Comparison of ENCODE assay signal across 26 cellular contexts in the genomic region with DNA sequence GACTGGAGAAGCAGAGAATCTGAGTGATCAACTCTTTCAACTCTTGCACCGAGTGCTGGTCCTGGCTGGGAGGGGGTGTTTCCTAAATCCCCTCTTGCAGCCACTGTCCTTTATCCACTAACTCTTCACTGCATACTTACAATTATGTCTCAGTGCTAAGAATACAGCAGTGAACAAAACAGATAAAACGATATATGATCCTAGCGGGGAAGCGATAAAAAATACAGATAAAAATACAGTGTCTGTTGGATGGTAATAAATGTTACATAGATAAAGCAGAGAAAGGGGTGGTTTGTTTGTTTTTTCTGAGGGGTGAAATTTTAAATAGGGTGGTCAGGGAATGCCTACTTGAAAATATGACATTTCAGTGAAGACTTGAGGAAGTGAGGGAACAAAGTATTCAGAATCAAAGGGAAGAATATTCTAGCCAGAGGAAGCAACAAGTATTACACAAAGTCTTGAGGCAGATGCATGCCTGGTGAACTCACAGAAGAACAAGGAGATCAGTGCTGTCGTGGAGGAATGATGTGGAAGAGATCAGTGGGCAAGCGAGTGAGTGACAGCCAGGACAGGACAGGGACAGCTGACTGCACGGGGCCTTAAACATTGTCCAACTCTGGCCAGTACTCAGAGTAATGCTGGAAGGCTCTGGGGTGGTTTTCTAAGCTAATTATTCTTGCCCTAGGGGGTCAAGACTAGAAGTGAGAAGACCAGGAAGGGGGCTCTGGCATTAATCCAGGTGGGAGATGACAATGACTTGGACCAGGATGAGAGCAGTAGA.
DNase-seq lines count a peak whose midpoint lies in the region; ATAC-seq and TF ChIP-seq lines count a peak whose summit lies in the region.
"Had no signal": no experiment of that assay in that cellular context is flagged by ENCODE, and none has a peak within 500 bp of the region (broad histone marks: within the 10 kb centered on the region; RNA-seq: fewer than 3 reads in every experiment).

No MANE protein-coding gene starts in this region.

- no peak overlapping the region for H3K4me3 ChIP-seq in heart right ventricle
- no peak overlapping the region for H3K4me3 ChIP-seq in osteoblast (ENCODE audit: insufficient read depth, low read length)
- H3K4me3 ChIP-seq in aorta (ENCODE audit: low read length in 2 of 2): no peak overlapping the region
- H3K4me3 ChIP-seq: thoracic aorta had no signal

- no peak for ATAC-seq in WTC11
- ATAC-seq in heart right ventricle: peak in 6 of 8 donors; percentile 9 to 58 (median 22)
- ATAC-seq in aorta (ENCODE audit: low FRiP score): peak; percentile 45
- no peak for ATAC-seq in GM21717 (IDR thresholded peaks at IDR 0.05; ENCODE audit: unreplicated experiment)
- ATAC-seq: effector memory CD8-positive, alpha-beta T cell; natural killer cell had no signal

- no peaks in the 10 kb centered on the region for H3K27me3 Mint-ChIP-seq in WTC11 (ENCODE audit: low read depth)
- H3K27me3 Mint-ChIP-seq: activated naive CD4-positive, alpha-beta T cell treated with anti-CD3 and anti-CD28 coated beads, Interleukin-2, amount 10 ng/mL, durations not matched to agents 7 days and 5 days; activated T-cell treated with anti-CD3 and anti-CD28 coated beads, Interleukin-2, amount 50 U/mL, for 24 hours; CD8-positive, alpha-beta memory T cell; effector memory CD8-positive, alpha-beta T cell had no signal

- peak overlapping the region; percentile 8 for H3K27ac Mint-ChIP-seq in WTC11
- H3K27ac Mint-ChIP-seq: activated naive CD4-positive, alpha-beta T cell treated with anti-CD3 and anti-CD28 coated beads, Interleukin-2, amount 10 ng/mL, durations not matched to agents 7 days and 5 days; activated T-cell treated with anti-CD3 and anti-CD28 coated beads, Interleukin-2, amount 50 U/mL, for 24 hours; CD8-positive, alpha-beta memory T cell; effector memory CD8-positive, alpha-beta T cell; natural killer cell had no signal

- no peak overlapping the region for H3K4me3 Mint-ChIP-seq in WTC11
- H3K4me3 Mint-ChIP-seq: activated naive CD4-positive, alpha-beta T cell treated with anti-CD3 and anti-CD28 coated beads, Interleukin-2, amount 10 ng/mL, durations not matched to agents 7 days and 5 days; activated T-cell treated with anti-CD3 and anti-CD28 coated beads, Interleukin-2, amount 50 U/mL, for 24 hours; CD8-positive, alpha-beta memory T cell; effector memory CD8-positive, alpha-beta T cell; natural killer cell had no signal

- no peak overlapping the region for H2AFZ ChIP-seq in osteoblast (ENCODE audit: low read length)

- peaks cover 3 to 51% (median 23%) of the 10 kb centered on the region in 9 donors for H3K4me1 ChIP-seq in heart right ventricle
- H3K4me1 ChIP-seq in osteoblast (ENCODE audit: insufficient read depth, low read length): peaks cover 5% of the 10 kb centered on the region
- H3K4me1 ChIP-seq in aorta (ENCODE audit: control insufficient read depth in 1 of 2, insufficient read depth in 2 of 2, low read length in 2 of 2): no peaks in the 10 kb centered on the region

- TF ChIP-seq CTCF in WTC11 (IDR thresholded peaks at IDR 0.05): no peak
- TF ChIP-seq CTCF in heart right ventricle (IDR thresholded peaks at IDR 0.05): no peak
- TF ChIP-seq CTCF in osteoblast (IDR thresholded peaks at IDR 0.05; ENCODE audit: extremely low read depth, low read depth, low read length): no peak

- H3K27ac ChIP-seq in heart right ventricle (peak overlapping the region in 6 of 10 donors; percentile 11 to 67 (median 56)), osteoblast (ENCODE audit: low read depth, low read length) (peak overlapping the region; percentile 19), aorta (ENCODE audit: low read depth in 1 of 2, low read length in 2 of 2) (no peak overlapping the region)
- H3K27ac ChIP-seq: thoracic aorta had no signal

- no peak for DNase-seq in WTC11 (ENCODE audit: low spot score)
- no peak for DNase-seq in heart right ventricle
- no peak for DNase-seq in osteoblast (ENCODE audit: insufficient read length, low spot score, missing footprints)
- no peak for DNase-seq in aorta
- DNase-seq in NCI-H345 treated with DMSO at 0.1 percent for 48 hours (lab: John Stamatoyannopoulos, UW; ENCODE audit: unreplicated experiment): no peak
- no peak for DNase-seq in dedifferentiated amniotic fluid mesenchymal stem cell (ENCODE audit: extremely low spot score)
- DNase-seq: activated CD4-positive, alpha-beta T cell treated with anti-CD3 and anti-CD28 coated beads for 1 hour; activated naive CD4-positive, alpha-beta T cell treated with anti-CD3 and anti-CD28 coated beads, Interleukin-2, amount 10 ng/mL, durations not matched to agents 7 days and 5 days; activated T-cell treated with anti-CD3 and anti-CD28 coated beads, Interleukin-2, amount 50 U/mL, for 24 hours; AML-193; CD8-positive, alpha-beta memory T cell; cerebellar nuclear complex; effector memory CD8-positive, alpha-beta T cell; Karpas-422; kidney glomerular epithelial cell; natural killer cell; NCI-H1092; NCI-H1930; NCI-H345; OCI-M1; SIG-M5; small intestine; stimulated activated CD4-positive, alpha-beta T cell treated with anti-CD3 and anti-CD28 coated beads, Interleukin-2, amount 100 ng/mL, for 48 hours; stimulated activated naive CD4-positive, alpha-beta T cell had no signal

- peaks cover 80% of the 10 kb centered on the region for H3K79me2 ChIP-seq in osteoblast (ENCODE audit: insufficient read depth, low read length)

- no peak overlapping the region for H3K4me2 ChIP-seq in osteoblast (ENCODE audit: insufficient read depth, low read length)

- peaks cover 23% of the 10 kb centered on the region for H4K20me1 ChIP-seq in osteoblast (ENCODE audit: insufficient read depth, low read length)

- WGBS in heart right ventricle, 2 donors: 64 to 67% methylated on average over 7 of the region's 7 CpGs
- WGBS in aorta, 2 donors: 84 to 89% methylated on average over 7 of the region's 7 CpGs

- intact Hi-C loops in heart right ventricle (cut with DNase I) (no loop called here), aorta (cut with DNase I) (no loop called here)

- CTCF ChIA-PET in WTC11 (lab: Charles Lee): no interaction called here

- POLR2A ChIA-PET in WTC11 (lab: Charles Lee): no interaction called here

- no peaks in the 10 kb centered on the region for H3K9me3 Mint-ChIP-seq in WTC11
- H3K9me3 Mint-ChIP-seq: activated naive CD4-positive, alpha-beta T cell treated with anti-CD3 and anti-CD28 coated beads, Interleukin-2, amount 10 ng/mL, durations not matched to agents 7 days and 5 days; activated T-cell treated with anti-CD3 and anti-CD28 coated beads, Interleukin-2, amount 50 U/mL, for 24 hours; CD8-positive, alpha-beta memory T cell; natural killer cell had no signal

- H3K9me3 ChIP-seq in heart right ventricle (no peaks in the 10 kb centered on the region), osteoblast (ENCODE audit: low read depth, low read length) (no peaks in the 10 kb centered on the region), aorta (ENCODE audit: control insufficient read depth, low read length) (no peaks in the 10 kb centered on the region)
- H3K9me3 ChIP-seq: thoracic aorta had no signal

- H3K27me3 ChIP-seq in heart right ventricle: no peaks in the 10 kb centered on the region
- H3K27me3 ChIP-seq in osteoblast (ENCODE audit: insufficient read depth, low read length): no peaks in the 10 kb centered on the region
- no peaks in the 10 kb centered on the region for H3K27me3 ChIP-seq in aorta (ENCODE audit: control insufficient read depth in 1 of 2, insufficient read depth in 2 of 2, low read length in 1 of 2)

- H3K4me1 Mint-ChIP-seq in WTC11: peaks cover 77% of the 10 kb centered on the region
- H3K4me1 Mint-ChIP-seq: activated naive CD4-positive, alpha-beta T cell treated with anti-CD3 and anti-CD28 coated beads, Interleukin-2, amount 10 ng/mL, durations not matched to agents 7 days and 5 days; natural killer cell had no signal

- H3K36me3 ChIP-seq in heart right ventricle (no peaks in the 10 kb centered on the region), osteoblast (ENCODE audit: insufficient read depth, low read length) (no peaks in the 10 kb centered on the region), aorta (ENCODE audit: control insufficient read depth in 1 of 2, insufficient read depth in 2 of 2, low read length in 1 of 2) (no peaks in the 10 kb centered on the region)
- H3K36me3 ChIP-seq: thoracic aorta had no signal

- no peaks in the 10 kb centered on the region for H3K36me3 Mint-ChIP-seq in WTC11
- H3K36me3 Mint-ChIP-seq: activated naive CD4-positive, alpha-beta T cell treated with anti-CD3 and anti-CD28 coated beads, Interleukin-2, amount 10 ng/mL, durations not matched to agents 7 days and 5 days; CD8-positive, alpha-beta memory T cell; natural killer cell had no signal

TF ChIP-seq in WTC11, 78 proteins besides CTCF, POLR2A, EP300 and RAD21 (continues in another document):
- TF ChIP-seq CREM (CRISPR knock-in tag; IDR thresholded peaks at IDR 0.05): no peak
- TF ChIP-seq, protein P1, sequence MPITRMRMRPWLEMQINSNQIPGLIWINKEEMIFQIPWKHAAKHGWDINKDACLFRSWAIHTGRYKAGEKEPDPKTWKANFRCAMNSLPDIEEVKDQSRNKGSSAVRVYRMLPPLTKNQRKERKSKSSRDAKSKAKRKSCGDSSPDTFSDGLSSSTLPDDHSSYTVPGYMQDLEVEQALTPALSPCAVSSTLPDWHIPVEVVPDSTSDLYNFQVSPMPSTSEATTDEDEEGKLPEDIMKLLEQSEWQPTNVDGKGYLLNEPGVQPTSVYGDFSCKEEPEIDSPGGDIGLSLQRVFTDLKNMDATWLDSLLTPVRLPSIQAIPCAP (CRISPR knock-in tag; IDR thresholded peaks at IDR 0.05): no peak
- TF ChIP-seq, protein P2, sequence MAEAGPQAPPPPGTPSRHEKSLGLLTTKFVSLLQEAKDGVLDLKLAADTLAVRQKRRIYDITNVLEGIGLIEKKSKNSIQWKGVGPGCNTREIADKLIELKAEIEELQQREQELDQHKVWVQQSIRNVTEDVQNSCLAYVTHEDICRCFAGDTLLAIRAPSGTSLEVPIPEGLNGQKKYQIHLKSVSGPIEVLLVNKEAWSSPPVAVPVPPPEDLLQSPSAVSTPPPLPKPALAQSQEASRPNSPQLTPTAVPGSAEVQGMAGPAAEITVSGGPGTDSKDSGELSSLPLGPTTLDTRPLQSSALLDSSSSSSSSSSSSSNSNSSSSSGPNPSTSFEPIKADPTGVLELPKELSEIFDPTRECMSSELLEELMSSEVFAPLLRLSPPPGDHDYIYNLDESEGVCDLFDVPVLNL (CRISPR knock-in tag; IDR thresholded peaks at IDR 0.05; ENCODE audit: borderline replicate concordance, low read depth): no peak

Comparison
In these comparisons a context has a peak if more than half of its experiments do, and no peak if none do; other contexts are left out.
1. ATAC-seq: peak in heart right ventricle (6 of 8) and aorta (single experiment); none in WTC11 (single experiment) and GM21717 (single experiment).
2. H3K27ac ChIP-seq: peak in heart right ventricle (6 of 10) and osteoblast (single experiment); none in aorta (0 of 2).